In the genomic region with DNA sequence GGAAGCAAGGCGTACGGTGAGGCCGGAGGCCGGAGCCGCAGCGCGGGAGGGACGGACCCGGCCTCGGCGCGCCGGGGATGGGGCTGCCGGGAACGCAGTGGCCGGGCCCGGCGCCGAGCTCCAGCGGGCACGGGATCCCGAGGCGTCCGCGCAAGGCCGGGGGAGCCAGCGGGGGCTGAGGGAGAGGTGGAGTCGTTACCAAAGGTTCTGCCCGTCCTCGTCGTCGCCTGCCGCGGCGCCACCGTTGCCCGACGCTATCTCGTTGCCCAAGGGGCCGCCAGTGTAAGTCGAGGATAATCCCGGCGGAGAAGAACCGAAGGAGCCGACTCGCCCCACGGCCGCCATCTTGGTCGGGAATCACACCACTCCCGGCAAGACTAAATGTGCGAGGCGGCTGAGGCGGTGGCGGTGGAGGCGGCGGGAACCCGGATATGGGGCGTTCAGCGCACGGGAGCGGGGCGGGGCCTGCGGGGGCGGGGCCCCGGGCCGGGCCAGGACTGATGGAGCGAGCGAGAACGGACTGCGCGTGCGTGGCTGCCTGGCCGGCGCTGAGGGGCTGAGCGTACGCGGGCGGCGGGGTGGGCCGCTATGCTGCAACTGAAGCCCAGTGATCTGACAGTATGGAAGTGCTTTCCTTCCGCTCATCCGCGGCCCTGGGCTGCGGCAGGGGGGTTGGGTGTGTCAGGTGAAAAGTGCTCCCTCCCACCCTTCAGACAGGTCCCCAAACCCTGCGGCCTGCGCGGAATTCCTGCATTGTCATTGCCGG, we compare ENCODE assay signal across 8 cellular contexts. TPM values are rescaled to one million over a fixed set of nuclear protein-coding genes. Genes with fewer than 3 reads are reported as not detected.
DNase-seq lines count a peak whose midpoint lies in the region; ATAC-seq and TF ChIP-seq lines count a peak whose summit lies in the region.

TSS of gene DYNC1LI1 (minus strand) at position 433 of the 766 bp plus-strand sequence. CDS start at position 345, 88 bp downstream.

- no peaks in the 10 kb centered on the region for H3K27me3 ChIP-seq in PC-3 (ENCODE audit: low read length)

- DNase-seq in DMS153 (lab: John Stamatoyannopoulos, UW) (peak; percentile 46), PC-3 (peak; percentile 95), activated T-cell treated with anti-CD3 and anti-CD28 coated beads for 48 hours (ENCODE audit: low read depth) (peak; percentile 96), epithelial cell of prostate (ENCODE audit: low read depth, low spot score) (peak; percentile 27), mucosa of descending colon (peak; percentile 96 to 97 (median 97))
- DNase-seq in Jurkat, Clone E6-1 (ENCODE audit: low read depth, low spot score): peak; percentile 85
- DNase-seq in stimulated activated CD8-positive, alpha-beta memory T cell treated with anti-CD3 and anti-CD28 coated beads, Interleukin-4, amount 100 ng/mL, for 1 hour (ENCODE audit: low read depth in 2 of 2, low spot score in 1 of 2): peak; percentile 87 to 92

- CTCF ChIA-PET in PC-3 (lab: Charles Lee): interaction anchor here (1.1 kb wide), 1 partner anchor 55 kb away, joined by 3 read pairs; no protein-coding TSS in a partner anchor

- H3K27ac ChIP-seq in PC-3 (ENCODE audit: low read length) (peak within 1 kb of the TSS; percentile 80), epithelial cell of prostate (peak within 1 kb of the TSS; percentile 83)

- H3K36me3 ChIP-seq in PC-3 (ENCODE audit: low read depth, low read length): no peaks in the 10 kb centered on the region; the same call in 1 of the 2 replicates
- H3K36me3 ChIP-seq in mucosa of descending colon (ENCODE audit: low read depth): no peaks in the 10 kb centered on the region

- H3K9ac ChIP-seq in PC-3 (ENCODE audit: low read length): peak within 1 kb of the TSS; percentile 97

- H4K20me1 ChIP-seq in PC-3 (ENCODE audit: low read length): peaks cover 20% of the 10 kb centered on the region

- H2AFZ ChIP-seq in PC-3 (ENCODE audit: low read length): peak within 1 kb of the TSS; percentile 85

- H3K9me3 ChIP-seq in PC-3 (ENCODE audit: low read length) (no peaks in the 10 kb centered on the region), mucosa of descending colon (no peaks in the 10 kb centered on the region)

- no TSS peak for BruUV-seq in PC-3 (replicated peaks; lab: Mats Ljungman, UMichigan)

- H3K79me2 ChIP-seq in PC-3 (ENCODE audit: low read length): peaks cover 63% of the 10 kb centered on the region

- H3K4me1 ChIP-seq in PC-3 (ENCODE audit: insufficient read depth, low read length): peaks cover 24% of the 10 kb centered on the region
- H3K4me1 ChIP-seq in mucosa of descending colon (ENCODE audit: low read depth): peaks cover 12% of the 10 kb centered on the region

- H3K4me3 ChIP-seq in Jurkat, Clone E6-1 (ENCODE audit: low read length): peak within 1 kb of the TSS; percentile 84
- H3K4me3 ChIP-seq in PC-3 (ENCODE audit: low read length): peak within 1 kb of the TSS; percentile 82
- peak within 1 kb of the TSS; percentile 68 for H3K4me3 ChIP-seq in mucosa of descending colon

- POLR2A ChIA-PET in PC-3 (lab: Charles Lee; ENCODE audit: unreplicated experiment): interaction anchor here (0.6 kb wide), 1 partner anchor 1231 kb away, joined by 6 read pairs; no protein-coding TSS in a partner anchor

- H3K9me2 ChIP-seq in PC-3 (replicated peaks; ENCODE audit: low read length): no peaks in the 10 kb centered on the region

- TF ChIP-seq CTCF in PC-3 (conservative IDR thresholded peaks at IDR 0.05; ENCODE audit: low read depth, low read length) (no peak), mucosa of descending colon (IDR thresholded peaks at IDR 0.05) (no peak)

- H3F3A ChIP-seq in PC-3 (ENCODE audit: low read length, unreplicated experiment): no peaks in the 10 kb centered on the region

- H3K4me2 ChIP-seq in PC-3 (ENCODE audit: low read length): peak within 1 kb of the TSS; percentile 94

- intact Hi-C loops in PC-3 (cut with micrococcal nuclease) (loop anchor here (5.0 kb wide), 1 partner anchor 92 kb away; no protein-coding TSS in a partner anchor), mucosa of descending colon (cut with DNase I, micrococcal nuclease) (no loop called here)

- ATAC-seq in GM21717 (IDR thresholded peaks at IDR 0.05; ENCODE audit: unreplicated experiment) (peak; percentile 79), PC-3 (peak; percentile 88), mucosa of descending colon (peak; percentile 99)

RNA-seq across cellular contexts. Expression of gene DYNC1LI1, which starts in this region (rescaled TPM):
- polyA plus RNA-seq in Jurkat, Clone E6-1 (2012; ENCODE audit: insufficient read depth, insufficient read length): 62.8 TPM
- total RNA-seq in PC-3 (2014; rRNA removed): 44.2 and 55.6 TPM in 2 replicates
- 10 to 100 TPM; 16.7 to 26.5 (median 19.9) TPM for total RNA-seq in mucosa of descending colon

Comparison
In these comparisons a context has a peak if more than half of its experiments do, and no peak if none do; other contexts are left out.
1. Peak in every context shown above with its lines: DNase-seq, ATAC-seq, H3K4me3 ChIP-seq and H3K27ac ChIP-seq.
2. DNase-seq: peak in every context shown above with its lines; median percentile 97 in mucosa of descending colon; 96 in activated T-cell treated with anti-CD3 and anti-CD28 coated beads for 48 hours; 95 in PC-3; 90 in stimulated activated CD8-positive, alpha-beta memory T cell treated with anti-CD3 and anti-CD28 coated beads, Interleukin-4, amount 100 ng/mL, for 1 hour; 85 in Jurkat, Clone E6-1; 46 in DMS153; 27 in epithelial cell of prostate.